ENCODE assay signal across 19 cellular contexts in the genomic region with DNA sequence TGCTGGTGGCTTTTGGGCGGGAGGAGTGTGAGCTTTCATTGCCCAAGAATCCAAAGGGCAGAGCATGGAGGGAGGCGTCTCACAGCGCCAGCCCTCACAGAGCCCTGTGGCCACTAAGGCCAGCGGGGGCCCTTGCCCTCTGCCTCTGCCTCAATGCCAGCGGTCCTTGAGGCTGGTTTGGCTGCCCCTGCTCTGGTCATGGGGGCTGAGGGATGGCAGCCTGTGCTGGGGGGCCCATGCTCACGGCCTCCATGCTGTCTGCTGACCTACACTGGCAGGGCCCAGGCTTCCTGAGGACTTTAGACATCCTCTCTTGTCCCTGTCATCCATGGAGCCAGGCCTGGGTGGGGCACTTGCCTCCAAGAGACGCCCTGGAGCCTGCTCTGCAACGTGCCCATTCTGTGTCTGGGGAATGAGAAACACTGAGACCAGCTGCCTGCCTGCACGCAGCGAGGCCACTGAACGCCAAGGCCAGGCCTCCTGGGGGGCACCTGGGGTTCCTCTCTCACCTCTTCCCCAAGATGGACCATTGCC.
DNase-seq lines count a peak whose midpoint lies in the region; ATAC-seq, FAIRE-seq and TF ChIP-seq lines count a peak whose summit lies in the region.
"Had no signal": no experiment of that assay in that cellular context is flagged by ENCODE, and none has a peak within 500 bp of the region (broad histone marks: within the 10 kb centered on the region; RNA-seq: fewer than 3 reads in every experiment).

No MANE protein-coding gene starts in this region.

- H3K27me3 ChIP-seq in upper lobe of left lung = no peaks in the 10 kb centered on the region

- intact Hi-C loops in left cardiac atrium (cut with DNase I) (no loop called here), mucosa of descending colon (cut with DNase I, micrococcal nuclease) (no loop called here)

- H3K36me3 Mint-ChIP-seq in activated naive CD4-positive, alpha-beta T cell treated with anti-CD3 and anti-CD28 coated beads, Interleukin-2, amount 10 ng/mL, durations not matched to agents 7 days and 5 days = no peaks in the 10 kb centered on the region
- peaks cover 3% of the 10 kb centered on the region for H3K36me3 Mint-ChIP-seq in effector memory CD8-positive, alpha-beta T cell (ENCODE audit: insufficient read depth)
- H3K36me3 Mint-ChIP-seq: CD14-positive monocyte had no signal

- no peaks in the 10 kb centered on the region for H3K27me3 Mint-ChIP-seq in activated naive CD4-positive, alpha-beta T cell treated with anti-CD3 and anti-CD28 coated beads, Interleukin-2, amount 10 ng/mL, durations not matched to agents 7 days and 5 days
- peaks cover 38 to 62% of the 10 kb centered on the region in 2 donors for H3K27me3 Mint-ChIP-seq in effector memory CD8-positive, alpha-beta T cell

- FAIRE-seq in urothelium cell line (lab: Jason Lieb, UNC) = no peak
- FAIRE-seq: A549, HTR-8/SVneo had no signal

- 77 to 90% methylated on average over 4 to 11 of the region's 11 CpGs for WGBS in upper lobe of left lung, 2 donors

- no peak overlapping the region for H3K27ac Mint-ChIP-seq in activated naive CD4-positive, alpha-beta T cell treated with anti-CD3 and anti-CD28 coated beads, Interleukin-2, amount 10 ng/mL, durations not matched to agents 7 days and 5 days
- H3K27ac Mint-ChIP-seq in effector memory CD8-positive, alpha-beta T cell = no peak overlapping the region
- H3K27ac Mint-ChIP-seq: activated B cell treated with CpG ODN at 0.5 μM for 24 hours; activated T-helper 2 cell treated with anti-CD3 and anti-CD28 coated beads, Interferon-gamma antibody, Interleukin-2, Interleukin-4, amounts not matched to agents 10 μg/mL and 5 μg/mL and 100 μg/mL, durations not matched to agents 14 hours and 24 hours and 36 hours had no signal

- no peaks in the 10 kb centered on the region for H3K9me3 Mint-ChIP-seq in activated naive CD4-positive, alpha-beta T cell treated with anti-CD3 and anti-CD28 coated beads, Interleukin-2, amount 10 ng/mL, durations not matched to agents 7 days and 5 days
- H3K9me3 Mint-ChIP-seq in effector memory CD8-positive, alpha-beta T cell = no peaks in the 10 kb centered on the region
- H3K9me3 Mint-ChIP-seq: activated B cell treated with CpG ODN at 0.5 μM for 24 hours; activated T-helper 2 cell treated with anti-CD3 and anti-CD28 coated beads, Interferon-gamma antibody, Interleukin-2, Interleukin-4, amounts not matched to agents 10 μg/mL and 5 μg/mL and 100 μg/mL, durations not matched to agents 14 hours and 24 hours and 36 hours; CD14-positive monocyte had no signal

- no peak overlapping the region for H3K4me3 ChIP-seq in mucosa of descending colon
- H3K4me3 ChIP-seq in upper lobe of left lung = no peak overlapping the region
- H3K4me3 ChIP-seq: A549, suprapubic skin had no signal

- H3K9me3 ChIP-seq in mucosa of descending colon = no peaks in the 10 kb centered on the region
- no peaks in the 10 kb centered on the region for H3K9me3 ChIP-seq in upper lobe of left lung
- H3K9me3 ChIP-seq: A549, suprapubic skin had no signal

- H3K4me1 ChIP-seq in mucosa of descending colon (ENCODE audit: low read depth) = peaks cover 32% of the 10 kb centered on the region
- no peaks in the 10 kb centered on the region for H3K4me1 ChIP-seq in upper lobe of left lung
- H3K4me1 ChIP-seq: A549, suprapubic skin had no signal

- CTCF ChIA-PET in activated naive CD4-positive, alpha-beta T cell treated with anti-CD3 and anti-CD28 coated beads, Interleukin-2, amount 10 ng/mL, durations not matched to agents 7 days and 5 days (lab: Charles Lee) = no interaction called here

- DNase-seq in activated naive CD4-positive, alpha-beta T cell treated with anti-CD3 and anti-CD28 coated beads, Interleukin-2, amount 10 ng/mL, durations not matched to agents 7 days and 5 days = peak; percentile 10
- no peak for DNase-seq in activated naive CD4-positive, alpha-beta T cell (lab: John Stamatoyannopoulos, UW)
- DNase-seq in left cardiac atrium (peak; percentile 12), mucosa of descending colon (peak; percentile 61 to 71 (median 70)), upper lobe of left lung (peak; percentile 14 to 47), NOMO-1 (lab: John Stamatoyannopoulos, UW; ENCODE audit: unreplicated experiment in 2 of 2) (no peak), urothelium cell line (ENCODE audit: low spot score) (no peak)
- DNase-seq in effector memory CD8-positive, alpha-beta T cell = no peak
- DNase-seq: activated B cell treated with CpG ODN at 0.5 μM for 24 hours, DMS153, hypothalamus, kidney glomerular epithelial cell, NCI-H1417 treated with DMSO at 0.1 percent for 48 hours, NCI-H748 treated with DMSO at 0.1 percent for 48 hours had no signal

- no peaks in the 10 kb centered on the region for H3K4me1 Mint-ChIP-seq in activated naive CD4-positive, alpha-beta T cell treated with anti-CD3 and anti-CD28 coated beads, Interleukin-2, amount 10 ng/mL, durations not matched to agents 7 days and 5 days
- H3K4me1 Mint-ChIP-seq in effector memory CD8-positive, alpha-beta T cell (ENCODE audit: low read depth in 2 of 2) = peaks cover 0 to 3% of the 10 kb centered on the region in 2 donors
- H3K4me1 Mint-ChIP-seq: activated B cell treated with CpG ODN at 0.5 μM for 24 hours, CD14-positive monocyte had no signal

- H3K4me3 Mint-ChIP-seq in activated naive CD4-positive, alpha-beta T cell treated with anti-CD3 and anti-CD28 coated beads, Interleukin-2, amount 10 ng/mL, durations not matched to agents 7 days and 5 days = no peak overlapping the region
- H3K4me3 Mint-ChIP-seq in effector memory CD8-positive, alpha-beta T cell = no peak overlapping the region
- H3K4me3 Mint-ChIP-seq: activated B cell treated with CpG ODN at 0.5 μM for 24 hours, CD14-positive monocyte had no signal

- TF ChIP-seq POLR2A in upper lobe of left lung (IDR thresholded peaks at IDR 0.05) = no peak

- TF ChIP-seq EP300 in upper lobe of left lung (IDR thresholded peaks at IDR 0.05) = no peak

- no peak overlapping the region for H3K27ac ChIP-seq in upper lobe of left lung
- H3K27ac ChIP-seq: A549, suprapubic skin had no signal

- no peak for ATAC-seq in left cardiac atrium
- ATAC-seq in mucosa of descending colon = peak; percentile 44
- ATAC-seq in upper lobe of left lung (ENCODE audit: low FRiP score in 2 of 2) = no peak
- ATAC-seq in effector memory CD8-positive, alpha-beta T cell (replicated peaks) = no peak
- ATAC-seq: A549 had no signal

- TF ChIP-seq CTCF in mucosa of descending colon (IDR thresholded peaks at IDR 0.05) = no peak
- TF ChIP-seq CTCF in upper lobe of left lung (IDR thresholded peaks at IDR 0.05) = no peak

- no peaks in the 10 kb centered on the region for H3K36me3 ChIP-seq in mucosa of descending colon (ENCODE audit: low read depth)
- no peaks in the 10 kb centered on the region for H3K36me3 ChIP-seq in upper lobe of left lung
- H3K36me3 ChIP-seq: suprapubic skin had no signal

Comparison
In these comparisons a context has a peak if more than half of its experiments do, and no peak if none do; other contexts are left out.
1. DNase-seq: peak in activated naive CD4-positive, alpha-beta T cell treated with anti-CD3 and anti-CD28 coated beads, Interleukin-2, amount 10 ng/mL, durations not matched to agents 7 days and 5 days (single experiment), left cardiac atrium (single experiment), mucosa of descending colon (3 of 3) and upper lobe of left lung (2 of 2); none in activated naive CD4-positive, alpha-beta T cell (0 of 4), NOMO-1 (0 of 2), effector memory CD8-positive, alpha-beta T cell (0 of 3) and urothelium cell line (single experiment).